11 cellular contexts compared by ENCODE assay signal in the genomic region with DNA sequence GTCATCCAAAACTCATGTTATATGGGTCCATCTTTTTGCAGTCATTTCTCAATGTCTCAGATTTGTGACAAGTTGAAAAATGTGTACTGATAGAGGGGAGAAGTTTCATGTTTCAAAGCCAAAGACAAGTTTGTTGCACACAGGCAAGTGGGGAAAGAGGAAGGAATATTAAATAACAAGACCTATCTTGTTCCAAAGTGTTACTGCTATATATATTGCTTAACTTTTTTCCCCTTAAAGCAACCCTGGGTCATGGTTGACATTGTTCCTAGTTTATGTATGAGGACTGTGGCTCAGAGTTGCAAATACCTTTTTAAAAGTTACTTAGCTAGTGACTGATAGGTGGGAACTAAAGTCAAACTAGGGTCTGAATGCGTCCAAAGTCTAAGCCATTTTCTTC. TPM values are rescaled to one million over a fixed set of nuclear protein-coding genes. Genes with fewer than 3 reads are reported as not detected.
DNase-seq lines count a peak whose midpoint lies in the region; ATAC-seq and TF ChIP-seq lines count a peak whose summit lies in the region.
"Had no signal": no experiment of that assay in that cellular context is flagged by ENCODE, and none has a peak within 500 bp of the region (broad histone marks: within the 10 kb centered on the region; RNA-seq: fewer than 3 reads in every experiment).

No MANE protein-coding gene starts in this region.

- TF ChIP-seq CTCF in brain microvascular endothelial cell (IDR thresholded peaks at IDR 0.05; ENCODE audit: low read depth, low read length, missing control alignments): no peak
- TF ChIP-seq CTCF in neural progenitor cell (IDR thresholded peaks at IDR 0.05): no peak
- TF ChIP-seq CTCF in A673 (conservative IDR thresholded peaks at IDR 0.05; ENCODE audit: low read depth, low read length): no peak

- no peak for ATAC-seq in HG02642 (IDR thresholded peaks at IDR 0.05; ENCODE audit: poor library complexity, unreplicated experiment)
- ATAC-seq in GM21529 (IDR thresholded peaks at IDR 0.05; ENCODE audit: unreplicated experiment): no peak

- H3K27me3 ChIP-seq in MG63 (no peaks in the 10 kb centered on the region), brain microvascular endothelial cell (replicated peaks) (no peaks in the 10 kb centered on the region), neural progenitor cell (peaks cover 70% of the 10 kb centered on the region), A673 (replicated peaks; ENCODE audit: insufficient read depth, low read depth, low read length, poor library complexity) (peaks cover 7% of the 10 kb centered on the region)

- no peaks in the 10 kb centered on the region for H3K36me3 Mint-ChIP-seq in neural progenitor cell

- H2AFZ ChIP-seq in neural progenitor cell (replicated peaks): no peak overlapping the region

- H4K20me1 ChIP-seq in neural progenitor cell (ENCODE audit: low read depth): no peaks in the 10 kb centered on the region

- POLR2A ChIA-PET in A673 (lab: Charles Lee; ENCODE audit: low non-redundant PET): no interaction called here

- peak; percentile 14 for DNase-seq in GF-D8 (lab: John Stamatoyannopoulos, UW)
- no peak for DNase-seq in MG63
- no peak for DNase-seq in brain microvascular endothelial cell
- DNase-seq in neural progenitor cell (ENCODE audit: low spot score): no peak
- no peak for DNase-seq in A673 (ENCODE audit: low spot score)
- DNase-seq in G401 (ENCODE audit: low spot score): no peak
- DNase-seq: activated CD4-positive, alpha-beta T cell treated with anti-CD3 and anti-CD28 coated beads for 48 hours; NCI-H526 treated with DMSO at 0.1 percent for 48 hours; stimulated activated CD4-positive, alpha-beta T cell treated with anti-CD3 and anti-CD28 coated beads, Interleukin-2, amount 100 ng/mL, for 48 hours had no signal

- CTCF ChIA-PET in A673 (lab: Charles Lee): no interaction called here

- no peaks in the 10 kb centered on the region for H3K9me3 ChIP-seq in MG63
- no peaks in the 10 kb centered on the region for H3K9me3 ChIP-seq in neural progenitor cell (ENCODE audit: low read depth)
- H3K9me3 ChIP-seq in A673 (ENCODE audit: low read depth, low read length, poor library complexity, severe bottlenecking): no peaks in the 10 kb centered on the region

- peaks cover 20% of the 10 kb centered on the region for H3K27me3 Mint-ChIP-seq in neural progenitor cell (ENCODE audit: insufficient read depth, low read depth)

- in situ Hi-C loops in brain microvascular endothelial cell (cut with HindIII; ENCODE audit: low pct_ligation_motif_present, low sequenced_read_pairs): no loop called here
- in situ Hi-C loops in G401 (cut with HindIII; ENCODE audit: low sequenced_read_pairs): no loop called here

- H3K4me1 Mint-ChIP-seq in neural progenitor cell: peaks cover 5% of the 10 kb centered on the region

- H3K36me3 ChIP-seq in MG63 (peaks cover 2% of the 10 kb centered on the region; the same call in 1 of the 2 replicates), brain microvascular endothelial cell (replicated peaks) (peaks cover 2% of the 10 kb centered on the region), neural progenitor cell (no peaks in the 10 kb centered on the region), A673 (ENCODE audit: insufficient read depth, low read length, poor library complexity, severe bottlenecking) (no peaks in the 10 kb centered on the region)

- H3K4me3 ChIP-seq in MG63 (peak overlapping the region; percentile 72), brain microvascular endothelial cell (ENCODE audit: low read depth, low read length) (peak overlapping the region; percentile 86), neural progenitor cell (no peak overlapping the region), A673 (ENCODE audit: low read depth, low read length, poor library complexity, severe bottlenecking) (no peak overlapping the region)

- no TSS peak for BruUV-seq in A673 (replicated peaks; lab: Mats Ljungman, UMichigan)

- H3K4me1 ChIP-seq in neural progenitor cell (peaks cover 7% of the 10 kb centered on the region), A673 (ENCODE audit: insufficient read depth, low read length, poor library complexity, severe bottlenecking) (no peaks in the 10 kb centered on the region)

- H3K4me3 Mint-ChIP-seq in neural progenitor cell: peak overlapping the region; percentile 87

- no peak overlapping the region for H3K27ac Mint-ChIP-seq in neural progenitor cell

- intact Hi-C loops in A673 (cut with micrococcal nuclease; ENCODE audit: unreplicated experiment): loop anchor here (10.0 kb wide), 1 partner anchor 256 kb away; no protein-coding TSS in a partner anchor

- no peak overlapping the region for H3K9ac ChIP-seq in neural progenitor cell

- H3F3A ChIP-seq in neural progenitor cell (ENCODE audit: low read depth): no peaks in the 10 kb centered on the region

- H3K79me2 ChIP-seq in neural progenitor cell (ENCODE audit: low read depth): no peaks in the 10 kb centered on the region

- H3K27ac ChIP-seq in brain microvascular endothelial cell (peak overlapping the region; percentile 84), neural progenitor cell (no peak overlapping the region), A673 (ENCODE audit: low read depth, low read length, poor library complexity, severe bottlenecking) (no peak overlapping the region)

- no peaks in the 10 kb centered on the region for H3K9me3 Mint-ChIP-seq in neural progenitor cell

- no peak overlapping the region for H3K4me2 ChIP-seq in neural progenitor cell

RNA-seq across cellular contexts. Expression of gene ITGA4, which starts 1.7 kb away (rescaled TPM):
- 18.9 and 19.3 TPM in 2 replicates for total RNA-seq in MG63 (2014; rRNA removed; shearing (Covaris generic); ENCODE audit: low replicate concordance)
- total RNA-seq in neural progenitor cell (ENCODE audit: low replicate concordance) (8.2 and 10.2 TPM in 2 replicates), A673 (2021) (4.6 and 7.0 TPM in 2 replicates)
- total RNA-seq in G401 (2014; rRNA removed; shearing (Covaris generic)): 0.18 and 2.5 TPM in 2 replicates

Comparison
In these comparisons a context has a peak if more than half of its experiments do, and no peak if none do; other contexts are left out.
1. H3K4me3 ChIP-seq: peak in MG63 (single experiment) and brain microvascular endothelial cell (single experiment); none in neural progenitor cell (single experiment) and A673 (single experiment).